In genomic region chr7:100432053-100432452, GRCh38 we compare ENCODE assay signal across 12 cellular contexts. TPM values are rescaled to one million over a fixed set of nuclear protein-coding genes. Genes with fewer than 3 reads are reported as not detected.
DNase-seq lines count a peak whose midpoint lies in the region; ATAC-seq, FAIRE-seq and TF ChIP-seq lines count a peak whose summit lies in the region.
"Had no signal": no experiment of that assay in that cellular context is flagged by ENCODE, and none has a peak within 500 bp of the region (broad histone marks: within the 10 kb centered on the region; RNA-seq: fewer than 3 reads in every experiment).

No MANE protein-coding gene starts in this region.

- POLR2A ChIA-PET in A549 (lab: Yijun Ruan, JAX) (no interaction called here), HEK293 (lab: Yijun Ruan, JAX) (interaction anchor here (0.8 kb wide), 1 partner anchor 33 kb away, joined by 3 read pairs; no protein-coding TSS in a partner anchor)

- peak overlapping the region; percentile 88 for H3K4me2 ChIP-seq in A549

- peaks cover 85% of the 10 kb centered on the region for H3K36me3 Mint-ChIP-seq in activated T-helper 17 cell treated with anti-CD3 and anti-CD28 coated beads, Interleukin-2, amount 50 U/mL, for 72 hours (ENCODE audit: low read depth)
- peaks cover 7% of the 10 kb centered on the region for H3K36me3 Mint-ChIP-seq in memory B cell

- no peak for FAIRE-seq in A549 (lab: Jason Lieb, UNC)
- FAIRE-seq: islet of Langerhans had no signal

- H3K27ac Mint-ChIP-seq in activated T-helper 17 cell treated with anti-CD3 and anti-CD28 coated beads, Interleukin-2, amount 50 U/mL, for 72 hours, result peak overlapping the region; percentile 91
- peak overlapping the region; percentile 62 for H3K27ac Mint-ChIP-seq in memory B cell

- H3K27ac ChIP-seq in A549, result 0 out of 6 replicates have a peak overlapping the region, but pooled peaks of 1 of the 2 experiments have one; percentile 100
- peak overlapping the region; percentile 97; the same call in 1 of the 2 replicates for H3K27ac ChIP-seq in HEK293 (ENCODE audit: extremely low read depth, low read depth, low read length)
- H3K27ac ChIP-seq: thoracic aorta had no signal

- CTCF ChIA-PET in A549 (lab: Yijun Ruan, JAX), result no interaction called here
- CTCF ChIA-PET in HEK293 (lab: Yijun Ruan, JAX), result no interaction called here

- no peak for TF ChIP-seq POLR2A in A549 (IDR thresholded peaks at IDR 0.05; ENCODE audit: low read length)

- H3K4me3 ChIP-seq in A549, result no peak overlapping the region
- no peak overlapping the region for H3K4me3 ChIP-seq in HEK293 (ENCODE audit: low read depth, low read length)
- H3K4me3 ChIP-seq: thoracic aorta had no signal

- no peak for DNase-seq in A549 (ENCODE audit: low read depth in 1 of 2, low spot score in 1 of 2)
- no peak for DNase-seq in memory B cell (ENCODE audit: low spot score in 2 of 2)
- no peak for DNase-seq in stimulated activated CD4-positive, alpha-beta T cell treated with anti-CD3 and anti-CD28 coated beads, Interleukin-2, amount 100 ng/mL, for 48 hours
- no peak for DNase-seq in effector CD4-positive, alpha-beta T cell
- no peak for DNase-seq in UCSD-AML1 (lab: John Stamatoyannopoulos, UW; ENCODE audit: unreplicated experiment)
- DNase-seq in glomerular visceral epithelial cell (ENCODE audit: extremely low spot score), result no peak
- DNase-seq: activated CD8-positive, alpha-beta memory T cell treated with anti-CD3 and anti-CD28 coated beads, Interleukin-2, amount 50 U/mL, for 4 hours; stimulated activated CD4-positive, alpha-beta T cell treated with anti-CD3 and anti-CD28 coated beads, Interleukin-12 subunit alpha, Interleukin-12 subunit beta, amount 100 ng/mL, for 4 hours had no signal

- no peak for TF ChIP-seq CTCF in A549 (IDR thresholded peaks at IDR 0.05)
- no peak for TF ChIP-seq CTCF in HEK293 (tag by site-specific recombination; IDR thresholded peaks at IDR 0.05)

- peaks cover 4% of the 10 kb centered on the region for H3K9me3 Mint-ChIP-seq in activated T-helper 17 cell treated with anti-CD3 and anti-CD28 coated beads, Interleukin-2, amount 50 U/mL, for 72 hours
- no peaks in the 10 kb centered on the region for H3K9me3 Mint-ChIP-seq in memory B cell

- H3K4me1 ChIP-seq in A549 (peaks cover 34% of the 10 kb centered on the region), HEK293 (ENCODE audit: control insufficient read depth, insufficient read depth, low read length) (peaks cover 4% of the 10 kb centered on the region)

- 91% methylated on average over 4 of the region's 4 CpGs for WGBS in A549 (ENCODE audit: missing lambda C conversion rate)

- no peaks in the 10 kb centered on the region for H3K27me3 Mint-ChIP-seq in activated T-helper 17 cell treated with anti-CD3 and anti-CD28 coated beads, Interleukin-2, amount 50 U/mL, for 72 hours
- H3K27me3 Mint-ChIP-seq in memory B cell, result no peaks in the 10 kb centered on the region

- H3K9me3 ChIP-seq in A549, result peaks cover 5% of the 10 kb centered on the region; the same call in 1 of the 3 replicates
- no peaks in the 10 kb centered on the region for H3K9me3 ChIP-seq in HEK293 (ENCODE audit: control insufficient read depth, insufficient read depth, low read depth, low read length)
- H3K9me3 ChIP-seq: thoracic aorta had no signal

- peaks cover 4 to 48% of the 10 kb centered on the region in 2 experiments; a peak in 2 of 3 replicates for H3K36me3 ChIP-seq in HEK293 (ENCODE audit: control insufficient read depth in 2 of 2, insufficient read depth in 1 of 2, low read length in 2 of 2)

- H3K4me1 Mint-ChIP-seq in activated T-helper 17 cell treated with anti-CD3 and anti-CD28 coated beads, Interleukin-2, amount 50 U/mL, for 72 hours, result peaks cover 38% of the 10 kb centered on the region
- peaks cover 35% of the 10 kb centered on the region for H3K4me1 Mint-ChIP-seq in memory B cell

- H3K4me3 Mint-ChIP-seq in activated T-helper 17 cell treated with anti-CD3 and anti-CD28 coated beads, Interleukin-2, amount 50 U/mL, for 72 hours, result peak overlapping the region; percentile 87
- no peak overlapping the region for H3K4me3 Mint-ChIP-seq in memory B cell

- TF ChIP-seq EP300 in A549 (IDR thresholded peaks at IDR 0.05), result no peak

- TF ChIP-seq RAD21 in A549 (conservative IDR thresholded peaks at IDR 0.05 in 1 of 2, IDR thresholded peaks at IDR 0.05 in 1 of 2), result no peak

- ATAC-seq in A549, result no peak
- ATAC-seq in activated T-helper 17 cell treated with anti-CD3 and anti-CD28 coated beads, Interleukin-2, amount 50 U/mL, for 72 hours (replicated peaks), result no peak
- no peak for ATAC-seq in memory B cell (ENCODE audit: low read depth)

TF ChIP-seq in A549, 52 proteins besides CTCF, POLR2A, EP300 and RAD21 (continues in another document):
- TF ChIP-seq CHD2 (IDR thresholded peaks at IDR 0.05; ENCODE audit: low read length, partially characterized antibody), result no peak
- TF ChIP-seq, protein P1, sequence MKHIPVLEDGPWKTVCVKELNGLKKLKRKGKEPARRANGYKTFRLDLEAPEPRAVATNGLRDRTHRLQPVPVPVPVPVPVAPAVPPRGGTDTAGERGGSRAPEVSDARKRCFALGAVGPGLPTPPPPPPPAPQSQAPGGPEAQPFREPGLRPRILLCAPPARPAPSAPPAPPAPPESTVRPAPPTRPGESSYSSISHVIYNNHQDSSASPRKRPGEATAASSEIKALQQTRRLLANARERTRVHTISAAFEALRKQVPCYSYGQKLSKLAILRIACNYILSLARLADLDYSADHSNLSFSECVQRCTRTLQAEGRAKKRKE (CRISPR knock-in tag; IDR thresholded peaks at IDR 0.05; ENCODE audit: low read depth), result no peak
- TF ChIP-seq PHF8 (IDR thresholded peaks at IDR 0.05; ENCODE audit: borderline replicate concordance, low read depth), result no peak
- no peak for TF ChIP-seq NPAS2 (CRISPR knock-in tag; IDR thresholded peaks at IDR 0.05; ENCODE audit: borderline replicate concordance)
- no peak for TF ChIP-seq NR3C1 (IDR thresholded peaks at IDR 0.05)
- no peak for TF ChIP-seq BHLHE40 (IDR thresholded peaks at IDR 0.05; ENCODE audit: low read depth, low read length)

TF ChIP-seq in HEK293, 187 proteins besides CTCF, POLR2A, EP300 and RAD21 (continues in another document):
- TF ChIP-seq ZNF792 (tag by site-specific recombination; IDR thresholded peaks at IDR 0.05) (no peak), ZNF658 (tag by site-specific recombination; IDR thresholded peaks at IDR 0.05) (no peak)
- TF ChIP-seq, protein P2, sequence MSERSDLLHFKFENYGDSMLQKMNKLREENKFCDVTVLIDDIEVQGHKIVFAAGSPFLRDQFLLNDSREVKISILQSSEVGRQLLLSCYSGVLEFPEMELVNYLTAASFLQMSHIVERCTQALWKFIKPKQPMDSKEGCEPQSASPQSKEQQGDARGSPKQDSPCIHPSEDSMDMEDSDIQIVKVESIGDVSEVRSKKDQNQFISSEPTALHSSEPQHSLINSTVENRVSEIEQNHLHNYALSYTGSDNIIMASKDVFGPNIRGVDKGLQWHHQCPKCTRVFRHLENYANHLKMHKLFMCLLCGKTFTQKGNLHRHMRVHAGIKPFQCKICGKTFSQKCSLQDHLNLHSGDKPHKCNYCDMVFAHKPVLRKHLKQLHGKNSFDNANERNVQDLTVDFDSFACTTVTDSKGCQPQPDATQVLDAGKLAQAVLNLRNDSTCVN (tag by site-specific recombination; optimal IDR thresholded peaks at IDR 0.05), result no peak

RNA-seq across cellular contexts. Expression of gene MEPCE, which starts 2.4 kb away (rescaled TPM):
- polyA plus RNA-seq in A549 (2011; rRNA removed) (10.0 and 13.1 TPM in 2 replicates), A549 (2017; fragmentation: RNase III; extraction: RNeasy Plus Mini Kit Qiagen cat#74134 plus additional on column Dnase treatment) (36.7 to 38.4 TPM (median 38.2 TPM) in 3 replicates)
- 19.7 and 25.3 TPM in 2 replicates for polyA plus RNA-seq in A549 (2012; cell fraction: cytosol; rRNA removed)
- polyA plus RNA-seq in A549 (2012; cell fraction: nucleus; rRNA removed), result 30.0 and 34.0 TPM in 2 replicates
- polyA minus RNA-seq in A549 (2011; rRNA and poly(A)+ RNA removed), result 22.3 and 25.4 TPM in 2 replicates
- total RNA-seq in activated T-helper 17 cell treated with anti-CD3 and anti-CD28 coated beads, Interleukin-2, amount 50 U/mL, for 72 hours, result 10 to 100 TPM; 59.5 to 65.2 TPM

RNA-seq across cellular contexts. Expression of gene ZCWPW1, which starts 3.5 kb away (rescaled TPM):
- polyA plus RNA-seq in A549 (2011; rRNA removed) (3.5 and 4.2 TPM in 2 replicates), A549 (2017; fragmentation: RNase III; extraction: RNeasy Plus Mini Kit Qiagen cat#74134 plus additional on column Dnase treatment) (1.9 to 2.5 TPM (median 2.0 TPM) in 3 replicates)
- 1.2 and 1.6 TPM in 2 replicates for polyA plus RNA-seq in A549 (2012; cell fraction: cytosol; rRNA removed)
- 1.7 TPM in 2 replicates for polyA plus RNA-seq in A549 (2012; cell fraction: nucleus; rRNA removed)
- polyA minus RNA-seq in A549 (2011; rRNA and poly(A)+ RNA removed), result 1.4 and 2.7 TPM in 2 replicates
- 1 to 10 TPM; 3.1 to 3.8 TPM for total RNA-seq in activated T-helper 17 cell treated with anti-CD3 and anti-CD28 coated beads, Interleukin-2, amount 50 U/mL, for 72 hours

RNA-seq across cellular contexts. Expression of gene PPP1R35, which starts 4.2 kb away (rescaled TPM):
- 15.2 and 15.7 TPM in 2 replicates for polyA plus RNA-seq in A549 (2011; rRNA removed)
- 66.3 and 69.9 TPM in 2 replicates for polyA plus RNA-seq in A549 (2012; cell fraction: cytosol; rRNA removed)
- 103 and 122 TPM in 2 replicates for polyA plus RNA-seq in A549 (2012; cell fraction: nucleus; rRNA removed)
- polyA plus RNA-seq in A549 (2017; fragmentation: RNase III; extraction: RNeasy Plus Mini Kit Qiagen cat#74134 plus additional on column Dnase treatment), result 29.9 to 33.0 TPM (median 31.6 TPM) in 3 replicates
- polyA minus RNA-seq in A549 (2011; rRNA and poly(A)+ RNA removed), result 9.5 and 10.7 TPM in 2 replicates
- 10 to 100 TPM; 51.2 to 63.6 TPM for total RNA-seq in activated T-helper 17 cell treated with anti-CD3 and anti-CD28 coated beads, Interleukin-2, amount 50 U/mL, for 72 hours

RNA-seq across cellular contexts. Expression of gene SPACDR, which starts 32.0 kb away (rescaled TPM):
- polyA plus RNA-seq in A549 (2011; rRNA removed), result 0.17 and 0.40 TPM in 2 replicates
- polyA plus RNA-seq in A549 (2012; cell fraction: cytosol; rRNA removed), result 0.49 and 0.54 TPM in 2 replicates
- polyA plus RNA-seq in A549 (2012; cell fraction: nucleus; rRNA removed), result 0.62 and 0.92 TPM in 2 replicates
- 0.33 to 0.39 TPM (median 0.34 TPM) in 3 replicates for polyA plus RNA-seq in A549 (2017; fragmentation: RNase III; extraction: RNeasy Plus Mini Kit Qiagen cat#74134 plus additional on column Dnase treatment)
- polyA minus RNA-seq in A549 (2011; rRNA and poly(A)+ RNA removed), result not detected in 2 replicates
- total RNA-seq in activated T-helper 17 cell treated with anti-CD3 and anti-CD28 coated beads, Interleukin-2, amount 50 U/mL, for 72 hours, result 10 to 100 TPM in 1 of 2 donors, 1 to 10 TPM in 1; 3.3 to 17.3 TPM
- total RNA-seq: thoracic aorta had no signal

RNA-seq across cellular contexts. Expression of gene TSC22D4, which starts 47.0 kb away (rescaled TPM):
- polyA plus RNA-seq in A549 (2011; rRNA removed) (6.2 and 7.9 TPM in 2 replicates), A549 (2017; fragmentation: RNase III; extraction: RNeasy Plus Mini Kit Qiagen cat#74134 plus additional on column Dnase treatment) (20.7 to 28.9 TPM (median 28.3 TPM) in 3 replicates)
- 15.5 and 22.6 TPM in 2 replicates for polyA plus RNA-seq in A549 (2012; cell fraction: cytosol; rRNA removed)
- polyA plus RNA-seq in A549 (2012; cell fraction: nucleus; rRNA removed), result 26.1 and 31.1 TPM in 2 replicates
- polyA minus RNA-seq in A549 (2011; rRNA and poly(A)+ RNA removed), result 6.5 and 8.2 TPM in 2 replicates
- total RNA-seq in activated T-helper 17 cell treated with anti-CD3 and anti-CD28 coated beads, Interleukin-2, amount 50 U/mL, for 72 hours, result 100 to 1,000 TPM in 1 of 2 donors, 10 to 100 TPM in 1; 88.5 to 163 TPM
